Comparison of ENCODE assay signal across 20 cellular contexts in genomic region chr4:17327587-17327986, GRCh38.
DNase-seq lines count a peak whose midpoint lies in the region; ATAC-seq and TF ChIP-seq lines count a peak whose summit lies in the region.
"Had no signal": no experiment of that assay in that cellular context is flagged by ENCODE, and none has a peak within 500 bp of the region (broad histone marks: within the 10 kb centered on the region; RNA-seq: fewer than 3 reads in every experiment).

No MANE protein-coding gene starts in this region.

- no peak overlapping the region for H2BK15ac ChIP-seq in IMR-90 (ENCODE audit: low read depth, low read length)

- in situ Hi-C loops in IMR-90 (cut with MboI; ENCODE audit: low sequenced_read_pairs), result loop anchor here (10.0 kb wide), 2 partner anchors 683 to 1043 kb away; no protein-coding TSS in a partner anchor

- intact Hi-C loops in IMR-90 (cut with micrococcal nuclease), result no loop called here
- intact Hi-C loops in dorsolateral prefrontal cortex (cut with DNase I), result loop anchor here in 1 of 2 donors (10.0 kb wide), 1 partner anchor 683 kb away; no protein-coding TSS in a partner anchor

- peaks cover 5% of the 10 kb centered on the region for H3K27me3 Mint-ChIP-seq in endothelial cell (ENCODE audit: unreplicated experiment)
- no peaks in the 10 kb centered on the region for H3K27me3 Mint-ChIP-seq in nephron (ENCODE audit: low read depth)
- no peaks in the 10 kb centered on the region; the same call in 1 of the 2 replicates for H3K27me3 Mint-ChIP-seq in WTC11 (ENCODE audit: low read depth)

- H2AFZ ChIP-seq in IMR-90 (replicated peaks; ENCODE audit: low read length, poor library complexity), result no peak overlapping the region

- dilution Hi-C loops in IMR-90 (cut with HindIII; ENCODE audit: low sequenced_read_pairs, unreplicated experiment), result no loop called here

- no peak overlapping the region for H4K8ac ChIP-seq in IMR-90 (ENCODE audit: low read depth in 2 of 2, low read length in 2 of 2)

- H3K4me3 ChIP-seq in IMR-90 (ENCODE audit: insufficient read depth, low read depth, low read length), result no peak overlapping the region
- H3K4me3 ChIP-seq in dorsolateral prefrontal cortex, result no peak overlapping the region

- H3K9me1 ChIP-seq in IMR-90 (ENCODE audit: insufficient read depth, low read length), result 0 out of 2 replicates have a peak, but pooled peaks cover 7% of the 10 kb centered on the region

- H3K4me1 Mint-ChIP-seq in endothelial cell (ENCODE audit: unreplicated experiment), result peaks cover 38% of the 10 kb centered on the region
- H3K4me1 Mint-ChIP-seq in nephron, result peaks cover 41% of the 10 kb centered on the region
- H3K4me1 Mint-ChIP-seq in WTC11, result peaks cover 32% of the 10 kb centered on the region

- WGBS in IMR-90 (ENCODE audit: extremely low coverage in 2 of 2, insufficient read length in 1 of 2), 2 experiments, result no CpG with 5 or more reads among the region's 6 CpGs

- no peaks in the 10 kb centered on the region for H3K79me1 ChIP-seq in IMR-90 (ENCODE audit: low read depth in 1 of 2, low read length in 2 of 2)

- BruUV-seq in IMR-90 (replicated peaks; lab: Mats Ljungman, UMichigan), result no TSS peak

- no peak overlapping the region for H3K9ac ChIP-seq in IMR-90 (ENCODE audit: low read depth, low read length)
- H3K9ac ChIP-seq: SK-N-SH had no signal

- no peak for TF ChIP-seq RAD21 in IMR-90 (IDR thresholded peaks at IDR 0.05; ENCODE audit: low read length)

- H3K27ac Mint-ChIP-seq in endothelial cell (ENCODE audit: unreplicated experiment) (peak overlapping the region; percentile 95), nephron (peak overlapping the region in 2 of 3 experiments; percentile 51 to 83), WTC11 (no peak overlapping the region)

- TF ChIP-seq CTCF in IMR-90 (conservative IDR thresholded peaks at IDR 0.05; ENCODE audit: low read depth, low read length) (no peak), endothelial cell (IDR thresholded peaks at IDR 0.05; ENCODE audit: unreplicated experiment) (no peak), nephron (IDR thresholded peaks at IDR 0.05; ENCODE audit: unreplicated experiment in 3 of 3) (no peak), WTC11 (IDR thresholded peaks at IDR 0.05) (no peak), dorsolateral prefrontal cortex (IDR thresholded peaks at IDR 0.05 in 54 of 56, conservative IDR thresholded peaks at IDR 0.05 in 2 of 56; ENCODE audit: low read depth in 1 of 56, partially characterized antibody in 56 of 56) (no peak)

- H3K36me3 Mint-ChIP-seq in endothelial cell (ENCODE audit: low read depth, unreplicated experiment) (no peaks in the 10 kb centered on the region), nephron (ENCODE audit: low read depth) (no peaks in the 10 kb centered on the region), WTC11 (no peaks in the 10 kb centered on the region)

- H4K5ac ChIP-seq in IMR-90 (ENCODE audit: low read depth, low read length), result no peak overlapping the region

- no peak for ATAC-seq in IMR-90 (ENCODE audit: low read depth)
- ATAC-seq in activated CD4-positive, CD25-positive, alpha-beta regulatory T cell treated with anti-CD3 and anti-CD28 coated beads, Interleukin-2, amount 50 U/mL, for 24 hours, result no peak
- no peak for ATAC-seq in WTC11

- no peak overlapping the region; the same call in 1 of the 2 replicates for H3K18ac ChIP-seq in IMR-90 (ENCODE audit: low read depth, low read length)

- no peak overlapping the region for H3K23ac ChIP-seq in IMR-90 (ENCODE audit: low read depth, low read length)

- H3K9me3 ChIP-seq in IMR-90 (ENCODE audit: control insufficient read depth, insufficient read depth, low read length), result no peaks in the 10 kb centered on the region
- H3K9me3 ChIP-seq: BE2C, SK-N-SH had no signal

- no peak overlapping the region for H3K4me3 Mint-ChIP-seq in endothelial cell (ENCODE audit: unreplicated experiment)
- H3K4me3 Mint-ChIP-seq in nephron, result no peak overlapping the region
- no peak overlapping the region for H3K4me3 Mint-ChIP-seq in WTC11

- H4K20me1 ChIP-seq in IMR-90 (ENCODE audit: insufficient read depth, low read length), result no peaks in the 10 kb centered on the region

- H3K36me3 ChIP-seq in IMR-90 (ENCODE audit: control insufficient read depth, insufficient read depth, low read length), result no peaks in the 10 kb centered on the region
- H3K36me3 ChIP-seq: BE2C had no signal

- H3K14ac ChIP-seq in IMR-90 (replicated peaks; ENCODE audit: low read depth, low read length), result peak overlapping the region; percentile 65

- H3K4me1 ChIP-seq in IMR-90 (ENCODE audit: control insufficient read depth, insufficient read depth, low read length), result peaks cover 4% of the 10 kb centered on the region; the same call in 1 of the 2 replicates

- no peak overlapping the region; the same call in 1 of the 2 replicates for H2BK20ac ChIP-seq in IMR-90 (ENCODE audit: low read depth, low read length)

- H3K27me3 ChIP-seq in IMR-90 (ENCODE audit: control insufficient read depth, insufficient read depth, low read length) (no peaks in the 10 kb centered on the region), dorsolateral prefrontal cortex (no peaks in the 10 kb centered on the region)
- H3K27me3 ChIP-seq: BE2C had no signal

- H3K4ac ChIP-seq in IMR-90 (ENCODE audit: low read depth, low read length), result no peak overlapping the region

- no peak overlapping the region for H2BK120ac ChIP-seq in IMR-90 (ENCODE audit: low read depth, low read length)

- H3K56ac ChIP-seq in IMR-90 (ENCODE audit: extremely low read depth, insufficient read depth, low read length), result no peak overlapping the region

- H4K91ac ChIP-seq in IMR-90 (ENCODE audit: insufficient read depth, low read depth, low read length), result no peak overlapping the region

- TF ChIP-seq POLR2A in IMR-90 (IDR thresholded peaks at IDR 0.05; ENCODE audit: low read depth, low read length), result no peak

- H3K9me3 Mint-ChIP-seq in endothelial cell (ENCODE audit: unreplicated experiment), result no peaks in the 10 kb centered on the region
- no peaks in the 10 kb centered on the region for H3K9me3 Mint-ChIP-seq in nephron
- peaks cover 3% of the 10 kb centered on the region; the same call in 1 of the 2 replicates for H3K9me3 Mint-ChIP-seq in WTC11

- POLR2A ChIA-PET in IMR-90 (lab: Charles Lee; ENCODE audit: unreplicated experiment) (interaction anchor here (0.5 kb wide), 1 partner anchor 819 kb away, joined by 7 read pairs; no protein-coding TSS in a partner anchor), WTC11 (lab: Charles Lee) (no interaction called here)

- 0 out of 2 replicates have a peak overlapping the region, but pooled peaks have one; percentile 27 for H2AK5ac ChIP-seq in IMR-90 (ENCODE audit: low read depth, low read length)

- CTCF ChIA-PET in IMR-90 (lab: Yijun Ruan, JAX) (no interaction called here), WTC11 (lab: Charles Lee) (no interaction called here)

- no peak overlapping the region for H2BK5ac ChIP-seq in IMR-90 (ENCODE audit: low read depth, low read length, poor library complexity, severe bottlenecking)

- H3K4me2 ChIP-seq in IMR-90 (ENCODE audit: low read depth, low read length), result no peak overlapping the region
- H3K4me2 ChIP-seq: SK-N-SH had no signal

- DNase-seq in AG08395 (ENCODE audit: low spot score), result peak; percentile 35
- peak; percentile 8 for DNase-seq in IMR-90
- no peak for DNase-seq in endothelial cell (ENCODE audit: low spot score)
- no peak for DNase-seq in WTC11 (ENCODE audit: low spot score)
- DNase-seq in dorsolateral prefrontal cortex, result no peak
- DNase-seq: BE2C, COR-L47, DMS79, H7, NCI-H1092, NCI-H1436 treated with DMSO at 0.1 percent for 48 hours, NCI-H2029, NCI-H2227 treated with DMSO at 0.1 percent for 48 hours, NCI-H510A treated with DMSO at 0.1 percent for 48 hours, NCI-H748 treated with DMSO at 0.1 percent for 48 hours, SHP77 treated with DMSO at 0.1 percent for 48 hours, SK-N-SH had no signal

- H3K27ac ChIP-seq in IMR-90 (ENCODE audit: insufficient read depth, low read length) (no peak overlapping the region), dorsolateral prefrontal cortex (peak overlapping the region in 4 of 59 donors; percentile 17 to 52 (median 45))
- H3K27ac ChIP-seq: RWPE1 had no signal

- H2AK9ac ChIP-seq in IMR-90 (replicated peaks; ENCODE audit: low read depth, low read length, poor library complexity), result no peak overlapping the region

TF ChIP-seq in IMR-90, 13 proteins besides CTCF, POLR2A, EP300 and RAD21:
- no peak for TF ChIP-seq MAZ (IDR thresholded peaks at IDR 0.05; ENCODE audit: borderline replicate concordance, low read depth, low read length)
- TF ChIP-seq BHLHE40 (IDR thresholded peaks at IDR 0.05; ENCODE audit: low read depth, low read length), result no peak
- TF ChIP-seq SMC3 (IDR thresholded peaks at IDR 0.05; ENCODE audit: low read depth, low read length), result no peak
- TF ChIP-seq FOS (IDR thresholded peaks at IDR 0.05; ENCODE audit: low read depth, low read length), result no peak
- TF ChIP-seq MXI1 (IDR thresholded peaks at IDR 0.05; ENCODE audit: borderline replicate concordance, low read depth, low read length), result no peak
- TF ChIP-seq RCOR1 (IDR thresholded peaks at IDR 0.05; ENCODE audit: insufficient replicate concordance, low read length), result no peak
- no peak for TF ChIP-seq MAFK (IDR thresholded peaks at IDR 0.05; ENCODE audit: low read depth, low read length)

TF ChIP-seq in WTC11, 78 proteins besides CTCF, POLR2A, EP300 and RAD21:
- no peak for TF ChIP-seq JUN (CRISPR knock-in tag; IDR thresholded peaks at IDR 0.05)
- TF ChIP-seq SMAD3 (CRISPR knock-in tag; IDR thresholded peaks at IDR 0.05; ENCODE audit: borderline replicate concordance), result no peak

Comparison
In these comparisons a context has a peak if more than half of its experiments do, and no peak if none do; other contexts are left out.
1. DNase-seq: peak in AG08395 (single experiment) and IMR-90 (single experiment); none in endothelial cell (single experiment), WTC11 (single experiment) and dorsolateral prefrontal cortex (0 of 10).